In genomic region chr4:142324572-142324971, GRCh38 we compare ENCODE assay signal across 18 cellular contexts.
DNase-seq lines count a peak whose midpoint lies in the region; ATAC-seq lines count a peak whose summit lies in the region.
"Had no signal": no experiment of that assay in that cellular context is flagged by ENCODE, and none has a peak within 500 bp of the region (broad histone marks: within the 10 kb centered on the region; RNA-seq: fewer than 3 reads in every experiment).

No MANE protein-coding gene starts in this region.

- ATAC-seq in GM18511 (IDR thresholded peaks at IDR 0.05; ENCODE audit: unreplicated experiment) (peak; percentile 72), GM21786 (IDR thresholded peaks at IDR 0.05; ENCODE audit: unreplicated experiment) (peak; percentile 80), T-helper 17 cell (no peak), GM18873 (IDR thresholded peaks at IDR 0.05; ENCODE audit: low FRiP score, unreplicated experiment) (no peak)
- ATAC-seq: foreskin keratinocyte, Panc1, SK-N-SH treated with all-trans-retinoic acid at 6 μM for 48 hours had no signal

- H3K4me1 Mint-ChIP-seq in T-helper 17 cell, result peaks cover 52% of the 10 kb centered on the region

- no peaks in the 10 kb centered on the region for H3K9me3 ChIP-seq in T-helper 17 cell (ENCODE audit: control insufficient read depth, low read length, poor library complexity, severe bottlenecking)
- H3K9me3 ChIP-seq: ascending aorta, BLaER1, sigmoid colon, thoracic aorta had no signal

- peak overlapping the region; percentile 41 for H3K27ac Mint-ChIP-seq in T-helper 17 cell

- peaks cover 6% of the 10 kb centered on the region for H3K36me3 Mint-ChIP-seq in T-helper 17 cell (ENCODE audit: low read depth)

- peak; percentile 18 for DNase-seq in ELF-1 (ENCODE audit: low read depth, low spot score)
- no peak for DNase-seq in T-helper 17 cell
- DNase-seq in NCI-H2227 treated with DMSO at 0.1 percent for 48 hours (lab: John Stamatoyannopoulos, UW), result no peak
- DNase-seq in HCEC 1CT, result no peak
- DNase-seq: foreskin keratinocyte, IMR-90, NCI-H2029 treated with DMSO at 0.1 percent for 48 hours, NCI-H526, occipital lobe, sigmoid colon had no signal

- no peaks in the 10 kb centered on the region for H3K27me3 Mint-ChIP-seq in T-helper 17 cell

- no peak overlapping the region for H3K4me3 Mint-ChIP-seq in T-helper 17 cell

Comparison
In these comparisons a context has a peak if more than half of its experiments do, and no peak if none do; other contexts are left out.
1. ATAC-seq: peak in GM18511 (single experiment) and GM21786 (single experiment); none in T-helper 17 cell (single experiment) and GM18873 (single experiment).